15 cellular contexts compared by ENCODE assay signal in the genomic region with DNA sequence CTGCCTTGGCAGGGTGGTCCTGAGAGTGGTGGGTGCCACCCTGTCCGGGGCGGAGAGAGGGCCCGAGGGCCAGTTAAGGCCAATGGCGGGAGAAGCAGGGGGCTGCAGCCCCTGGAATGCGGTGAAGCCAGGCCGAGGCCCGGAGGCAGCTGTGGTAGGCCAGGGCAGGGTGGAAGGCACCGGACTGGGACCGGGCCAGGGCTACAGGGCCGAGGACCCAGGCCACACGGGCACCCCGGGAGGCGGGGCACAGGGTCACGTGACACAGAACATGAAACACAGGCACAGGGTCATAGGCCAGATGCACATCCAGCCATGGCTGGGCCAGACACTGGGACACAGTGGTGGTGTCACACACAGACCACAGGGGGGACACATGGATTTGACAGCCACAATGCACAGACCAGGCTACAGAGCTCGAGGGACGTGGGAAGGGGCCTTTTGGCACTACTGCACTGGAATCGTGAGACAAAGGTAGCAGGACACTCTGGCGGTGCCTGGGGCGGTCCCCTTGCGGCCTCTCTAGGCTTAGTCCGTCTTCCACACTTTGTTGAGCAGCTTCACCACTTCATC. TPM values are rescaled to one million over a fixed set of nuclear protein-coding genes. Genes with fewer than 3 reads are reported as not detected.
DNase-seq lines count a peak whose midpoint lies in the region; ATAC-seq, FAIRE-seq and TF ChIP-seq lines count a peak whose summit lies in the region.
"Had no signal": no experiment of that assay in that cellular context is flagged by ENCODE, and none has a peak within 500 bp of the region (broad histone marks: within the 10 kb centered on the region; RNA-seq: fewer than 3 reads in every experiment).

No MANE protein-coding gene starts in this region.

- no peaks in the 10 kb centered on the region for H3K27me3 ChIP-seq in liver (ENCODE audit: control insufficient read depth in 4 of 4, insufficient read depth in 4 of 4, low read length in 3 of 4)
- H3K27me3 ChIP-seq: tibial artery had no signal

- H3K9me3 ChIP-seq in A549 (no peaks in the 10 kb centered on the region), liver (ENCODE audit: control insufficient read depth in 4 of 4, low read length in 3 of 4) (no peaks in the 10 kb centered on the region)
- H3K9me3 ChIP-seq: tibial artery had no signal

- no peak for ATAC-seq in A549
- ATAC-seq in WTC11, result no peak
- ATAC-seq in HG03135 (IDR thresholded peaks at IDR 0.05; ENCODE audit: unreplicated experiment), result no peak

- no peak for TF ChIP-seq EP300 in A549 (IDR thresholded peaks at IDR 0.05)

- H3K27ac ChIP-seq in A549, result peak overlapping the region in 1 of 2 experiments; percentile 98; a peak in 3 of 6 replicates
- H3K27ac ChIP-seq in liver (ENCODE audit: low read depth in 1 of 2, low read length in 2 of 2), result peak overlapping the region; percentile 75 to 78
- H3K27ac ChIP-seq in coronary artery, result peak overlapping the region in 1 of 2 donors; percentile 51

- peak overlapping the region; percentile 31; the same call in 1 of the 2 replicates for H3K4me3 Mint-ChIP-seq in WTC11

- peaks cover 50% of the 10 kb centered on the region for H3K4me1 ChIP-seq in A549
- H3K4me1 ChIP-seq in liver (ENCODE audit: control insufficient read depth in 4 of 4, insufficient read depth in 4 of 4, low read length in 3 of 4), result peaks cover 22 to 84% (median 71%) of the 10 kb centered on the region in 4 donors

- no peaks in the 10 kb centered on the region for H3K36me3 ChIP-seq in liver (ENCODE audit: control insufficient read depth in 4 of 4, insufficient read depth in 3 of 4, low read depth in 1 of 4, low read length in 3 of 4)

- no peak overlapping the region for H3K9ac ChIP-seq in liver (ENCODE audit: low read depth in 1 of 2, low read length in 2 of 2)

- H3K4me1 Mint-ChIP-seq in WTC11, result peaks cover 48% of the 10 kb centered on the region

- H3K27me3 Mint-ChIP-seq in WTC11 (ENCODE audit: low read depth), result peaks cover 3% of the 10 kb centered on the region

- no peaks in the 10 kb centered on the region for H3K9me3 Mint-ChIP-seq in WTC11

- TF ChIP-seq POLR2A in A549 (IDR thresholded peaks at IDR 0.05; ENCODE audit: low read length) (no peak), GM12892 (IDR thresholded peaks at IDR 0.05; ENCODE audit: low read depth, low read length) (peak; percentile 37; the same call in 1 of the 2 replicates), H54 (IDR thresholded peaks at IDR 0.05; ENCODE audit: low read depth, low read length) (no peak)

- H3K4me2 ChIP-seq in A549, result 0 out of 3 replicates have a peak overlapping the region, but pooled peaks have one; percentile 92

- TF ChIP-seq CTCF in A549 (IDR thresholded peaks at IDR 0.05) (no peak), WTC11 (IDR thresholded peaks at IDR 0.05) (no peak), liver (IDR thresholded peaks at IDR 0.05; ENCODE audit: low read depth, low read length, missing input control) (no peak), coronary artery (IDR thresholded peaks at IDR 0.05) (no peak)

- FAIRE-seq in A549 (lab: Jason Lieb, UNC), result no peak
- no peak for FAIRE-seq in GM12892 (lab: Jason Lieb, UNC)
- FAIRE-seq in H54 (lab: Jason Lieb, UNC), result no peak

- POLR2A ChIA-PET in A549 (lab: Yijun Ruan, JAX), result no interaction called here
- POLR2A ChIA-PET in WTC11 (lab: Charles Lee), result no interaction called here

- H3K27ac Mint-ChIP-seq in WTC11, result peak overlapping the region; percentile 84

- H3K36me3 Mint-ChIP-seq in WTC11, result no peaks in the 10 kb centered on the region; the same call in 1 of the 2 replicates

- WGBS in A549 (ENCODE audit: missing lambda C conversion rate), result 77% methylated on average over 5 of the region's 21 CpGs
- WGBS in liver, result 62% methylated on average over 21 of the region's 21 CpGs

- no peak for TF ChIP-seq RAD21 in A549 (conservative IDR thresholded peaks at IDR 0.05 in 1 of 2, IDR thresholded peaks at IDR 0.05 in 1 of 2)
- TF ChIP-seq RAD21 in liver (IDR thresholded peaks at IDR 0.05), result no peak

- CTCF ChIA-PET in A549 (lab: Yijun Ruan, JAX) (interaction anchor here (1.6 to 3.2 kb wide), 2 partner anchors 28 to 30 kb away, joined by 4 to 18 read pairs; partner anchors contain the start of gene ESS2), WTC11 (lab: Charles Lee) (interaction anchor here (2.5 kb wide), 1 partner anchor 31 kb away, joined by 9 read pairs; the partner anchor contains the start of gene ESS2)

- H3K4me3 ChIP-seq in A549, result no peak overlapping the region
- no peak overlapping the region for H3K4me3 ChIP-seq in liver (ENCODE audit: low read depth in 1 of 3, low read length in 3 of 3)
- H3K4me3 ChIP-seq in coronary artery, result no peak overlapping the region
- H3K4me3 ChIP-seq: tibial artery had no signal

- DNase-seq in A549 (ENCODE audit: low read depth in 1 of 2, low spot score in 1 of 2), result no peak
- DNase-seq in GM12892 (ENCODE audit: insufficient read length), result no peak
- DNase-seq in WTC11 (ENCODE audit: low spot score), result no peak
- DNase-seq in H54 (ENCODE audit: insufficient read length, low spot score), result no peak
- DNase-seq in NCI-H82 treated with DMSO at 0.1 percent for 48 hours (lab: John Stamatoyannopoulos, UW; ENCODE audit: unreplicated experiment), result no peak
- no peak for DNase-seq in coronary artery (ENCODE audit: low spot score)
- DNase-seq: activated CD4-positive, alpha-beta T cell treated with anti-CD3 and anti-CD28 coated beads, Interleukin-2, amount 50 U/mL, for 1 hour; aorta; hippocampal formation; NCI-H2227 treated with DMSO at 0.1 percent for 48 hours; tibial artery had no signal

TF ChIP-seq in A549, 52 proteins besides CTCF, POLR2A, EP300 and RAD21:
- 0 out of 5 replicates have a peak, but pooled peaks of 1 of the 2 experiments have one; percentile 22 for TF ChIP-seq JUN (IDR thresholded peaks at IDR 0.05)
- TF ChIP-seq HEYL (CRISPR knock-in tag; IDR thresholded peaks at IDR 0.05), result no peak

TF ChIP-seq in liver, 16 proteins besides CTCF, POLR2A, EP300 and RAD21:
- no peak for TF ChIP-seq EGR1 (IDR thresholded peaks at IDR 0.05; ENCODE audit: low read depth in 2 of 2)
- peak in 1 of 2 donors; percentile 5 for TF ChIP-seq HNF4A (conservative IDR thresholded peaks at IDR 0.05)

RNA-seq across cellular contexts. Expression of gene SLC25A1, which starts 2.8 kb away (rescaled TPM):
- polyA plus RNA-seq in A549 (2011; rRNA removed), result 11.4 and 14.9 TPM in 2 replicates
- polyA plus RNA-seq in A549 (2012; cell fraction: cytosol; rRNA removed), result 36.9 and 49.9 TPM in 2 replicates
- 75.2 and 76.2 TPM in 2 replicates for polyA plus RNA-seq in A549 (2012; cell fraction: nucleus; rRNA removed)
- 48.3 to 61.7 TPM (median 60.1 TPM) in 3 replicates for polyA plus RNA-seq in A549 (2017; fragmentation: RNase III; extraction: RNeasy Plus Mini Kit Qiagen cat#74134 plus additional on column Dnase treatment)
- polyA minus RNA-seq in A549 (2011; rRNA and poly(A)+ RNA removed), result 20.9 and 21.0 TPM in 2 replicates
- 27.7 TPM for polyA plus RNA-seq in GM12892 (2012; ENCODE audit: missing spikeins)
- total RNA-seq in WTC11 (2021), result 201 to 213 TPM (median 204 TPM) in 3 replicates
- 10 to 100 TPM; 59.5 to 76.1 TPM for total RNA-seq in liver
- polyA plus RNA-seq in liver, result 10 to 100 TPM; 71.6 to 78.3 TPM

RNA-seq across cellular contexts. Expression of gene GSC2, which starts 25.6 kb away (rescaled TPM):
- polyA plus RNA-seq in A549 (2011; rRNA removed), result not detected in 2 replicates
- polyA plus RNA-seq in A549 (2012; cell fraction: cytosol; rRNA removed), result not detected in 2 replicates
- not detected in 2 replicates for polyA plus RNA-seq in A549 (2012; cell fraction: nucleus; rRNA removed)
- polyA plus RNA-seq in A549 (2017; fragmentation: RNase III; extraction: RNeasy Plus Mini Kit Qiagen cat#74134 plus additional on column Dnase treatment), result not detected in 3 replicates
- polyA minus RNA-seq in A549 (2011; rRNA and poly(A)+ RNA removed), result not detected in 2 replicates
- polyA plus RNA-seq in GM12892 (2012; ENCODE audit: missing spikeins), result not detected
- total RNA-seq in WTC11 (2021), result 0.44 to 0.68 TPM in 2 of 3 replicates, not detected in the other
- not detected for total RNA-seq in liver
- not detected for polyA plus RNA-seq in liver
- total RNA-seq: aorta, M059J, SK-MEL-5 had no signal
- polyA plus RNA-seq: aorta had no signal

RNA-seq across cellular contexts. Expression of gene ESS2, which starts 31.2 kb away (rescaled TPM):
- polyA plus RNA-seq in A549 (2011; rRNA removed) (4.7 and 5.2 TPM in 2 replicates), A549 (2017; fragmentation: RNase III; extraction: RNeasy Plus Mini Kit Qiagen cat#74134 plus additional on column Dnase treatment) (9.0 to 10.0 TPM (median 9.4 TPM) in 3 replicates), liver (1 to 10 TPM; 2.8 to 5.7 TPM)
- polyA plus RNA-seq in A549 (2012; cell fraction: cytosol; rRNA removed), result 9.6 and 10.5 TPM in 2 replicates
- polyA plus RNA-seq in A549 (2012; cell fraction: nucleus; rRNA removed), result 17.8 and 19.1 TPM in 2 replicates
- polyA minus RNA-seq in A549 (2011; rRNA and poly(A)+ RNA removed), result 3.3 and 3.4 TPM in 2 replicates
- 5.7 TPM for polyA plus RNA-seq in GM12892 (2012; ENCODE audit: missing spikeins)
- total RNA-seq in WTC11 (2021) (18.0 to 19.3 TPM (median 18.3 TPM) in 3 replicates), liver (1 to 10 TPM; 2.2 to 5.6 TPM)

RNA-seq across cellular contexts. Expression of gene TSSK2, which starts 44.6 kb away (rescaled TPM):
- polyA plus RNA-seq in A549 (2011; rRNA removed) (not detected in 2 replicates), A549 (2017; fragmentation: RNase III; extraction: RNeasy Plus Mini Kit Qiagen cat#74134 plus additional on column Dnase treatment) (not detected in 3 replicates), liver (not detected)
- polyA plus RNA-seq in A549 (2012; cell fraction: cytosol; rRNA removed), result not detected in 2 replicates
- polyA plus RNA-seq in A549 (2012; cell fraction: nucleus; rRNA removed), result not detected in 2 replicates
- polyA minus RNA-seq in A549 (2011; rRNA and poly(A)+ RNA removed), result not detected in 2 replicates
- polyA plus RNA-seq in GM12892 (2012; ENCODE audit: missing spikeins), result not detected
- total RNA-seq in WTC11 (2021) (not detected in 3 replicates), liver (under 1 TPM in 1 of 2 donors, not detected in 1; 0.08 TPM)
- total RNA-seq: aorta, M059J, SK-MEL-5 had no signal

RNA-seq across cellular contexts. Expression of gene DGCR2, which starts 53.5 kb away (rescaled TPM):
- polyA plus RNA-seq in A549 (2011; rRNA removed), result 10.6 and 12.9 TPM in 2 replicates
- 11.2 and 14.9 TPM in 2 replicates for polyA plus RNA-seq in A549 (2012; cell fraction: cytosol; rRNA removed)
- 31.8 and 37.2 TPM in 2 replicates for polyA plus RNA-seq in A549 (2012; cell fraction: nucleus; rRNA removed)
- 17.7 to 17.9 TPM (median 17.8 TPM) in 3 replicates for polyA plus RNA-seq in A549 (2017; fragmentation: RNase III; extraction: RNeasy Plus Mini Kit Qiagen cat#74134 plus additional on column Dnase treatment)
- 17.8 and 19.4 TPM in 2 replicates for polyA minus RNA-seq in A549 (2011; rRNA and poly(A)+ RNA removed)
- polyA plus RNA-seq in GM12892 (2012; ENCODE audit: missing spikeins), result 6.5 TPM
- total RNA-seq in WTC11 (2021), result 56.8 to 64.2 TPM (median 60.3 TPM) in 3 replicates
- total RNA-seq in liver, result 10 to 100 TPM; 21.3 to 30.0 TPM
- polyA plus RNA-seq in liver, result 10 to 100 TPM; 11.2 to 20.9 TPM
